In genomic region chr17:79746955-79747507, GRCh38 we compare ENCODE assay signal across 15 cellular contexts. TPM values are rescaled to one million over a fixed set of nuclear protein-coding genes. Genes with fewer than 3 reads are reported as not detected.
DNase-seq lines count a peak whose midpoint lies in the region; ATAC-seq, FAIRE-seq and TF ChIP-seq lines count a peak whose summit lies in the region.
"Had no signal": no experiment of that assay in that cellular context is flagged by ENCODE, and none has a peak within 500 bp of the region (broad histone marks: within the 10 kb centered on the region; RNA-seq: fewer than 3 reads in every experiment).

No MANE protein-coding gene starts in this region.

- H3K36me3 ChIP-seq in HEK293 (ENCODE audit: control insufficient read depth in 2 of 2, insufficient read depth in 1 of 2, low read length in 2 of 2) (no peaks in the 10 kb centered on the region), H1 (ENCODE audit: control insufficient read depth in 2 of 4, insufficient read depth in 4 of 4, low read length in 3 of 4) (0 out of 8 replicates have a peak, but pooled peaks cover 0 to 2% (median 0%) of the 10 kb centered on the region in 4 experiments), neural cell (ENCODE audit: insufficient read depth, low read length) (no peaks in the 10 kb centered on the region)
- H3K36me3 ChIP-seq: sigmoid colon had no signal

- CTCF ChIA-PET in HEK293 (lab: Yijun Ruan, JAX): interaction anchor here (0.6 to 3.8 kb wide), 21 partner anchors 11 to 1367 kb away, joined by 3 to 28 read pairs (median 4); partner anchors contain the start of gene CBX2
- CTCF ChIA-PET in H1 (lab: Charles Lee; ENCODE audit: partially characterized antibody): interaction anchor here (0.8 to 7.6 kb wide), 23 partner anchors 10 to 259 kb away, joined by 3 to 94 read pairs (median 6); partner anchors contain the start of genes CBX2 and CBX8

- H3K9me3 ChIP-seq in HEK293 (ENCODE audit: control insufficient read depth, insufficient read depth, low read depth, low read length) (no peaks in the 10 kb centered on the region), H1 (ENCODE audit: insufficient read depth in 2 of 2, low read depth in 1 of 2, low read length in 1 of 2) (no peaks in the 10 kb centered on the region), neural cell (ENCODE audit: low read length) (no peaks in the 10 kb centered on the region)
- H3K9me3 ChIP-seq: sigmoid colon had no signal

- no peak for ATAC-seq in omental fat pad (ENCODE audit: low FRiP score)
- no peak for ATAC-seq in HG02884 (IDR thresholded peaks at IDR 0.05; ENCODE audit: unreplicated experiment)

- H3K18ac ChIP-seq in H1 (ENCODE audit: extremely low read depth, low read length): no peak overlapping the region; the same call in 1 of the 2 replicates

- no peak overlapping the region for H3K9ac ChIP-seq in H1 (replicated peaks in 1 of 4; ENCODE audit: extremely low read depth in 1 of 4, low read depth in 3 of 4, low read length in 3 of 4)
- H3K9ac ChIP-seq in neural cell (ENCODE audit: low read length): peak overlapping the region; percentile 76

- no peak overlapping the region for H2BK15ac ChIP-seq in H1 (ENCODE audit: low read length)

- no peak overlapping the region for H4K8ac ChIP-seq in H1 (ENCODE audit: extremely low read depth, insufficient read depth, low read length)

- H3K79me1 ChIP-seq in H1 (ENCODE audit: low read depth, low read length): no peaks in the 10 kb centered on the region

- TF ChIP-seq POLR2A in H1 (IDR thresholded peaks at IDR 0.05; ENCODE audit: control extremely low read depth in 1 of 2, low read depth in 2 of 2, low read length in 2 of 2): no peak

- H3F3A ChIP-seq in neural cell (ENCODE audit: insufficient read depth, low read length, poor library complexity, severe bottlenecking): no peaks in the 10 kb centered on the region

- no peak for TF ChIP-seq CTCF in HEK293 (tag by site-specific recombination; IDR thresholded peaks at IDR 0.05)
- no peak for TF ChIP-seq CTCF in H1 (IDR thresholded peaks at IDR 0.05; ENCODE audit: control extremely low read depth in 1 of 3, insufficient read depth in 1 of 3, low read depth in 1 of 3, low read length in 3 of 3)
- TF ChIP-seq CTCF in neural cell (IDR thresholded peaks at IDR 0.05; ENCODE audit: poor library complexity, severe bottlenecking): no peak
- no peak for TF ChIP-seq CTCF in omental fat pad (IDR thresholded peaks at IDR 0.05)

- H2BK120ac ChIP-seq in H1 (replicated peaks; ENCODE audit: low read depth, low read length): no peak overlapping the region

- no peak overlapping the region for H3K14ac ChIP-seq in H1 (ENCODE audit: insufficient read length)

- H3K4me3 ChIP-seq in HEK293 (ENCODE audit: low read depth, low read length) (no peak overlapping the region), H1 (ENCODE audit: extremely low read depth in 1 of 4, insufficient read depth in 2 of 4, low read depth in 3 of 4, low read length in 4 of 4) (peak overlapping the region in 3 of 4 experiments; percentile 34 to 62 (median 37); a peak in 5 of 8 replicates), neural cell (ENCODE audit: low read length) (peak overlapping the region; percentile 64)
- H3K4me3 ChIP-seq: sigmoid colon had no signal

- no peak overlapping the region for H2AFZ ChIP-seq in H1 (ENCODE audit: low read length)
- H2AFZ ChIP-seq in neural cell (ENCODE audit: low read depth, low read length): peak overlapping the region; percentile 46

- H3K4me1 ChIP-seq in HEK293 (ENCODE audit: control insufficient read depth, insufficient read depth, low read length) (peaks cover 11% of the 10 kb centered on the region), H1 (replicated peaks in 1 of 4; ENCODE audit: control insufficient read depth in 3 of 4, insufficient read depth in 4 of 4, low read length in 3 of 4) (peaks cover 4 to 27% (median 16%) of the 10 kb centered on the region in 4 experiments)

- H3K9me2 ChIP-seq in neural cell (ENCODE audit: insufficient read depth, low read length): no peaks in the 10 kb centered on the region

- no peak overlapping the region for H2BK5ac ChIP-seq in H1 (ENCODE audit: low read depth, low read length)

- TF ChIP-seq RAD21 in H1 (IDR thresholded peaks at IDR 0.05 in 1 of 2, conservative IDR thresholded peaks at IDR 0.05 in 1 of 2; ENCODE audit: low read depth in 2 of 2, low read length in 2 of 2): no peak
- TF ChIP-seq RAD21 in neural cell (conservative IDR thresholded peaks at IDR 0.05): no peak

- WGBS in H1 (ENCODE audit: extremely low coverage in 1 of 2, insufficient coverage in 1 of 2, insufficient read length in 1 of 2, insufficient replicate concordance in 2 of 2, low coverage in 1 of 2, low lambda C conversion rate in 2 of 2, missing lambda C conversion rate in 1 of 2), 2 experiments: 9% methylated on average over 17 of the region's 22 CpGs; no CpG with 5 or more reads in 1 of the 2 experiments

- peaks cover 0 to 11% of the 10 kb centered on the region in 2 experiments for H4K20me1 ChIP-seq in H1 (replicated peaks in 1 of 2; ENCODE audit: control insufficient read depth in 1 of 2, insufficient read depth in 2 of 2, low read length in 2 of 2)
- H4K20me1 ChIP-seq in neural cell (ENCODE audit: insufficient read depth): no peaks in the 10 kb centered on the region

- no peak overlapping the region for H3K4ac ChIP-seq in H1 (replicated peaks; ENCODE audit: insufficient read length, low read depth, low read length)

- H4K91ac ChIP-seq in H1 (replicated peaks; ENCODE audit: insufficient read length, low read length): no peak overlapping the region

- H2AK5ac ChIP-seq in H1 (ENCODE audit: low read depth, low read length): 0 out of 2 replicates have a peak overlapping the region, but pooled peaks have one; percentile 39

- POLR2A ChIA-PET in HEK293 (lab: Yijun Ruan, JAX): interaction anchor here (1.0 to 1.6 kb wide), 2 partner anchors 50 to 93 kb away, joined by 3 read pairs; no protein-coding TSS in a partner anchor
- POLR2A ChIA-PET in H1 (lab: Charles Lee; ENCODE audit: partially characterized antibody): interaction anchor here (0.9 to 10.4 kb wide), 10 partner anchors 10 to 89 kb away, joined by 3 to 77 read pairs (median 7); partner anchors contain the start of gene CBX2

- H4K5ac ChIP-seq in H1 (ENCODE audit: insufficient read length, low read depth, low read length): no peak overlapping the region

- no peak overlapping the region for H2BK12ac ChIP-seq in H1 (ENCODE audit: low read depth, low read length)

- no peak for TF ChIP-seq EP300 in H1 (IDR thresholded peaks at IDR 0.05; ENCODE audit: borderline replicate concordance in 1 of 2, low read depth in 2 of 2, low read length in 2 of 2)
- no peak for TF ChIP-seq EP300 in neural cell (conservative IDR thresholded peaks at IDR 0.05; ENCODE audit: poor library complexity, severe bottlenecking)

- H3K27me3 ChIP-seq in H1 (replicated peaks in 1 of 4; ENCODE audit: control insufficient read depth in 3 of 4, extremely low read depth in 1 of 4, insufficient read depth in 3 of 4, low read length in 3 of 4): peaks cover 19 to 53% (median 36%) of the 10 kb centered on the region in 4 experiments
- peaks cover 17% of the 10 kb centered on the region for H3K27me3 ChIP-seq in neural cell (ENCODE audit: insufficient read depth, low read depth, low read length)

- DNase-seq in DMS 273 (lab: John Stamatoyannopoulos, UW; ENCODE audit: unreplicated experiment): peak; percentile 54
- no peak for DNase-seq in DMS 273 treated with DMSO at 0.1 percent for 48 hours (lab: John Stamatoyannopoulos, UW)
- DNase-seq in H1 (ENCODE audit: low read depth in 1 of 2, low spot score in 2 of 2): peak in 1 of 2 experiments; percentile 74
- no peak for DNase-seq in dedifferentiated amniotic fluid mesenchymal stem cell (ENCODE audit: extremely low spot score)
- no peak for DNase-seq in omental fat pad (ENCODE audit: low spot score)
- DNase-seq: CD8-positive, alpha-beta memory T cell; islet precursor cell; sigmoid colon had no signal

- 0 out of 2 replicates have a peak overlapping the region, but pooled peaks have one; percentile 22 for H3K27ac ChIP-seq in HEK293 (ENCODE audit: extremely low read depth, low read depth, low read length)
- H3K27ac ChIP-seq in H1 (ENCODE audit: low read depth, low read length): no peak overlapping the region
- peak overlapping the region; percentile 76 for H3K27ac ChIP-seq in neural cell (ENCODE audit: low read length)
- H3K27ac ChIP-seq: 22Rv1, sigmoid colon had no signal

- 0 out of 2 replicates have a peak overlapping the region, but pooled peaks have one; percentile 48 for H2BK20ac ChIP-seq in H1 (ENCODE audit: low read length)

- H3K56ac ChIP-seq in H1 (replicated peaks; ENCODE audit: insufficient read length, low read depth, low read length): no peak overlapping the region

- FAIRE-seq in H1 (lab: Jason Lieb, UNC): no peak
- FAIRE-seq: H54 had no signal

- no peak overlapping the region for H3K23ac ChIP-seq in H1 (ENCODE audit: insufficient read length)

- peaks cover 11% of the 10 kb centered on the region; the same call in 1 of the 2 replicates for H3K23me2 ChIP-seq in H1 (ENCODE audit: low read depth, low read length)

- H3K79me2 ChIP-seq in H1 (ENCODE audit: control insufficient read depth in 1 of 2, insufficient read depth in 2 of 2, low read length in 2 of 2) (no peaks in the 10 kb centered on the region), neural cell (replicated peaks; ENCODE audit: insufficient read depth, low read length) (no peaks in the 10 kb centered on the region)

- peak overlapping the region; percentile 79 to 94 for H3K4me2 ChIP-seq in H1 (ENCODE audit: insufficient read depth in 1 of 2, low read depth in 2 of 2, low read length in 2 of 2)
- H3K4me2 ChIP-seq in neural cell (ENCODE audit: low read length): peak overlapping the region; percentile 61

RNA-seq across cellular contexts. Expression of gene ENPP7, which starts 16.3 kb away (rescaled TPM):
- not detected in 2 replicates for total RNA-seq in H1 (2021; fragmentation: NEBNext Ultra II Directional; extraction: Animal tissue kit (Norgen Biotek cat#: 25700))
- polyA plus RNA-seq in H1 (2011; rRNA removed) (not detected in 2 replicates), neural cell (not detected in 2 replicates)
- polyA plus RNA-seq in H1 (2011; cell fraction: cytosol; rRNA removed): not detected
- not detected for polyA plus RNA-seq in H1 (2011; cell fraction: nucleus; rRNA removed)
- not detected in 4 replicates for polyA plus RNA-seq in H1 (2012, experiment 1 of 2)
- not detected for polyA plus RNA-seq in H1 (2012, experiment 2 of 2)
- not detected for polyA plus RNA-seq in H1 (2013, experiment 1 of 2)
- polyA plus RNA-seq in H1 (2013, experiment 2 of 2): not detected
- not detected in 2 replicates for polyA minus RNA-seq in H1 (2011; rRNA and poly(A)+ RNA removed)
- not detected for polyA minus RNA-seq in H1 (2011; cell fraction: cytosol; rRNA and poly(A)+ RNA removed)
- polyA minus RNA-seq in H1 (2011; cell fraction: nucleus; rRNA and poly(A)+ RNA removed): not detected
- not detected in 2 replicates for polyA minus RNA-seq in neural cell
- not detected for total RNA-seq in omental fat pad
- total RNA-seq: MCF 10A, sigmoid colon, subcutaneous adipose tissue had no signal
- polyA plus RNA-seq: sigmoid colon had no signal

RNA-seq across cellular contexts. Expression of gene CBX2, which starts 30.9 kb away (rescaled TPM):
- total RNA-seq in H1 (2021; fragmentation: NEBNext Ultra II Directional; extraction: Animal tissue kit (Norgen Biotek cat#: 25700)): 83.9 and 85.9 TPM in 2 replicates
- 64.3 and 86.5 TPM in 2 replicates for polyA plus RNA-seq in H1 (2011; rRNA removed)
- 76.8 TPM for polyA plus RNA-seq in H1 (2011; cell fraction: cytosol; rRNA removed)
- polyA plus RNA-seq in H1 (2011; cell fraction: nucleus; rRNA removed): 109 TPM
- 48.6 to 73.4 TPM (median 65.8 TPM) in 4 replicates for polyA plus RNA-seq in H1 (2012, experiment 1 of 2)
- 53.8 TPM for polyA plus RNA-seq in H1 (2012, experiment 2 of 2)
- polyA plus RNA-seq in H1 (2013, experiment 1 of 2): 40.5 TPM
- 39.5 TPM for polyA plus RNA-seq in H1 (2013, experiment 2 of 2)
- polyA minus RNA-seq in H1 (2011; rRNA and poly(A)+ RNA removed): 45.5 and 56.4 TPM in 2 replicates
- polyA minus RNA-seq in H1 (2011; cell fraction: cytosol; rRNA and poly(A)+ RNA removed): 70.0 TPM
- polyA minus RNA-seq in H1 (2011; cell fraction: nucleus; rRNA and poly(A)+ RNA removed): 61.7 TPM
- 15.9 and 16.9 TPM in 2 replicates for polyA plus RNA-seq in neural cell
- 27.1 and 28.5 TPM in 2 replicates for polyA minus RNA-seq in neural cell
- 1 to 10 TPM in 2 of 4 donors, under 1 TPM in 2; 0.28 to 5.2 (median 1.5) TPM for total RNA-seq in omental fat pad

RNA-seq across cellular contexts. Expression of gene CBX8, which starts 49.8 kb away (rescaled TPM):
- 1.5 and 2.1 TPM in 2 replicates for total RNA-seq in H1 (2021; fragmentation: NEBNext Ultra II Directional; extraction: Animal tissue kit (Norgen Biotek cat#: 25700))
- polyA plus RNA-seq in H1 (2011; rRNA removed) (0.09 and 0.31 TPM in 2 replicates), neural cell (15.4 and 27.6 TPM in 2 replicates)
- 0.28 TPM for polyA plus RNA-seq in H1 (2011; cell fraction: cytosol; rRNA removed)
- 0.33 TPM for polyA plus RNA-seq in H1 (2011; cell fraction: nucleus; rRNA removed)
- polyA plus RNA-seq in H1 (2012, experiment 1 of 2): 0.50 to 1.6 TPM (median 1.2 TPM) in 4 replicates
- polyA plus RNA-seq in H1 (2012, experiment 2 of 2): 1.0 TPM
- polyA plus RNA-seq in H1 (2013, experiment 1 of 2): 0.30 TPM
- polyA plus RNA-seq in H1 (2013, experiment 2 of 2): 0.55 TPM
- 0.13 TPM in 1 of 2 replicates, not detected in the other for polyA minus RNA-seq in H1 (2011; rRNA and poly(A)+ RNA removed)
- polyA minus RNA-seq in H1 (2011; cell fraction: cytosol; rRNA and poly(A)+ RNA removed): 0.29 TPM
- polyA minus RNA-seq in H1 (2011; cell fraction: nucleus; rRNA and poly(A)+ RNA removed): 0.30 TPM
- polyA minus RNA-seq in neural cell: 26.4 and 33.8 TPM in 2 replicates
- total RNA-seq in omental fat pad: 1 to 10 TPM in 2 of 4 donors, under 1 TPM in 2; 0.88 to 2.2 (median 1.2) TPM

Comparison
In these comparisons a context has a peak if more than half of its experiments do, and no peak if none do; other contexts are left out.
1. RNA of gene CBX2, which starts 30.9 kb away (total RNA-seq): 83.9 to 85.9 TPM in H1; 0.28 to 5.2 TPM in omental fat pad; every median in the first group is over 10 times any median in the second.